In genomic region chr9:131700765-131701433, GRCh38 we compare ENCODE assay signal across 19 cellular contexts. TPM values are rescaled to one million over a fixed set of nuclear protein-coding genes. Genes with fewer than 3 reads are reported as not detected.
DNase-seq lines count a peak whose midpoint lies in the region; ATAC-seq lines count a peak whose summit lies in the region.
"Had no signal": no experiment of that assay in that cellular context is flagged by ENCODE, and none has a peak within 500 bp of the region (broad histone marks: within the 10 kb centered on the region; RNA-seq: fewer than 3 reads in every experiment).

No MANE protein-coding gene starts in this region.

- no peak for DNase-seq in CD4-positive, alpha-beta memory T cell
- DNase-seq in KBM-7 = peak; percentile 40
- DNase-seq in central memory CD8-positive, alpha-beta T cell (ENCODE audit: low spot score in 2 of 2) = no peak
- no peak for DNase-seq in trophoblast cell
- DNase-seq in activated naive CD4-positive, alpha-beta T cell treated with anti-CD3 and anti-CD28 coated beads, Interleukin-2, amount 10 ng/mL, durations not matched to agents 7 days and 5 days = no peak
- no peak for DNase-seq in activated CD8-positive, alpha-beta memory T cell treated with anti-CD3 and anti-CD28 coated beads, Interleukin-2, amount 10 ng/mL, durations not matched to agents 7 days and 5 days
- DNase-seq: activated CD4-positive, alpha-beta T cell treated with anti-CD3 and anti-CD28 coated beads for 4 hours; activated CD8-positive, alpha-beta memory T cell treated with anti-CD3 and anti-CD28 coated beads, Interleukin-2, amount 50 U/mL, for 48 hours; activated naive CD8-positive, alpha-beta T cell treated with anti-CD3 and anti-CD28 coated beads, Interleukin-2, amount 10 ng/mL, durations not matched to agents 7 days and 5 days; C1 segment of cervical spinal cord; KG1; midbrain; NCI-H1105 treated with DMSO at 0.1 percent for 48 hours; occipital lobe; RPMI8226; stimulated activated CD4-positive, alpha-beta T cell treated with anti-CD3 and anti-CD28 coated beads, Interleukin-2, amount 100 ng/mL, for 48 hours had no signal

- no peak for ATAC-seq in central memory CD8-positive, alpha-beta T cell (replicated peaks; ENCODE audit: extremely low read depth, poor library complexity, severe bottlenecking)
- ATAC-seq in activated CD8-positive, alpha-beta memory T cell treated with anti-CD3 and anti-CD28 coated beads, Interleukin-2, amount 10 ng/mL, durations not matched to agents 7 days and 5 days = no peak
- no peak for ATAC-seq in GM21529 (IDR thresholded peaks at IDR 0.05; ENCODE audit: unreplicated experiment)
- ATAC-seq: esophagus mucosa had no signal

- H3K4me1 ChIP-seq in CD4-positive, alpha-beta memory T cell (ENCODE audit: insufficient read depth, low read length) = peaks cover 90% of the 10 kb centered on the region
- H3K4me1 ChIP-seq in trophoblast cell (ENCODE audit: control insufficient read depth in 1 of 2, insufficient read depth in 2 of 2, low read length in 2 of 2) = peaks cover 8 to 17% of the 10 kb centered on the region in 2 experiments

- no peaks in the 10 kb centered on the region for H3K36me3 ChIP-seq in CD4-positive, alpha-beta memory T cell (ENCODE audit: insufficient read depth, low read length)
- no peaks in the 10 kb centered on the region for H3K36me3 ChIP-seq in trophoblast cell (ENCODE audit: control insufficient read depth in 1 of 2, insufficient read depth in 2 of 2, low read length in 2 of 2)
- H3K36me3 ChIP-seq: thoracic aorta had no signal

- H3K4me2 ChIP-seq in trophoblast cell (ENCODE audit: low read length) = no peak overlapping the region

- no peak overlapping the region for H3K18ac ChIP-seq in trophoblast cell (ENCODE audit: low read length)

- no peak overlapping the region for H3K4me3 ChIP-seq in CD4-positive, alpha-beta memory T cell (ENCODE audit: low read length in 2 of 2)
- no peak overlapping the region for H3K4me3 ChIP-seq in trophoblast cell (ENCODE audit: low read depth, low read length)
- H3K4me3 ChIP-seq: thoracic aorta had no signal

- no peak overlapping the region for H3K23ac ChIP-seq in trophoblast cell (ENCODE audit: low read length)

- H2BK12ac ChIP-seq in trophoblast cell (ENCODE audit: low read length) = no peak overlapping the region

- in situ Hi-C loops in KBM-7 (cut with MboI; ENCODE audit: low pct_unique_long_range_greater_than_20kb, low sequenced_read_pairs) = no loop called here

- no peak overlapping the region for H2AK5ac ChIP-seq in trophoblast cell (ENCODE audit: low read length)

- no peak overlapping the region for H4K12ac ChIP-seq in trophoblast cell (ENCODE audit: low read depth, low read length)

- POLR2A ChIA-PET in CD4-positive, alpha-beta memory T cell (lab: Charles Lee; ENCODE audit: partially characterized antibody) = interaction anchor here (1.7 to 1.8 kb wide), 2 partner anchors 24 to 26 kb away, joined by 4 to 5 read pairs; no protein-coding TSS in a partner anchor

- no peak overlapping the region for H3K27ac ChIP-seq in CD4-positive, alpha-beta memory T cell (ENCODE audit: low read depth, low read length)
- no peak overlapping the region for H3K27ac ChIP-seq in trophoblast cell (ENCODE audit: low read depth, low read length)
- H3K27ac ChIP-seq: thoracic aorta had no signal

- intact Hi-C loops in CD4-positive, alpha-beta memory T cell (cut with micrococcal nuclease) = no loop called here

- H3K9me3 Mint-ChIP-seq in CD4-positive, alpha-beta memory T cell = peaks cover 0 to 2% (median 0%) of the 10 kb centered on the region in 8 donors
- no peaks in the 10 kb centered on the region for H3K9me3 Mint-ChIP-seq in central memory CD8-positive, alpha-beta T cell
- H3K9me3 Mint-ChIP-seq in activated naive CD4-positive, alpha-beta T cell treated with anti-CD3 and anti-CD28 coated beads, Interleukin-2, amount 10 ng/mL, durations not matched to agents 7 days and 5 days = no peaks in the 10 kb centered on the region
- no peaks in the 10 kb centered on the region for H3K9me3 Mint-ChIP-seq in activated CD8-positive, alpha-beta memory T cell treated with anti-CD3 and anti-CD28 coated beads, Interleukin-2, amount 10 ng/mL, durations not matched to agents 7 days and 5 days (ENCODE audit: low read depth)
- H3K9me3 Mint-ChIP-seq: activated naive CD8-positive, alpha-beta T cell treated with anti-CD3 and anti-CD28 coated beads, Interleukin-2, amount 10 ng/mL, durations not matched to agents 7 days and 5 days had no signal

- WGBS in trophoblast cell (ENCODE audit: extremely low coverage, insufficient coverage, insufficient read length) = no CpG with 5 or more reads among the region's 11 CpGs

- H3K4me1 Mint-ChIP-seq in CD4-positive, alpha-beta memory T cell = peaks cover 72 to 99% (median 88%) of the 10 kb centered on the region in 4 donors
- H3K4me1 Mint-ChIP-seq in central memory CD8-positive, alpha-beta T cell = peaks cover 84% of the 10 kb centered on the region
- peaks cover 34% of the 10 kb centered on the region for H3K4me1 Mint-ChIP-seq in activated naive CD4-positive, alpha-beta T cell treated with anti-CD3 and anti-CD28 coated beads, Interleukin-2, amount 10 ng/mL, durations not matched to agents 7 days and 5 days
- H3K4me1 Mint-ChIP-seq in activated CD8-positive, alpha-beta memory T cell treated with anti-CD3 and anti-CD28 coated beads, Interleukin-2, amount 10 ng/mL, durations not matched to agents 7 days and 5 days = peaks cover 61% of the 10 kb centered on the region

- no peak overlapping the region for H2AFZ ChIP-seq in trophoblast cell (ENCODE audit: insufficient read depth, low read length, poor library complexity)

- CTCF ChIA-PET in CD4-positive, alpha-beta memory T cell (lab: Charles Lee; ENCODE audit: partially characterized antibody) = no interaction called here
- CTCF ChIA-PET in activated naive CD4-positive, alpha-beta T cell treated with anti-CD3 and anti-CD28 coated beads, Interleukin-2, amount 10 ng/mL, durations not matched to agents 7 days and 5 days (lab: Charles Lee) = no interaction called here
- CTCF ChIA-PET in activated CD8-positive, alpha-beta memory T cell treated with anti-CD3 and anti-CD28 coated beads, Interleukin-2, amount 10 ng/mL, durations not matched to agents 7 days and 5 days (lab: Charles Lee) = interaction anchor here (1.3 kb wide), 1 partner anchor 9 kb away, joined by 4 read pairs; no protein-coding TSS in a partner anchor

- peaks cover 0 to 6% of the 10 kb centered on the region in 2 donors for H3K36me3 Mint-ChIP-seq in CD4-positive, alpha-beta memory T cell
- peaks cover 21% of the 10 kb centered on the region for H3K36me3 Mint-ChIP-seq in central memory CD8-positive, alpha-beta T cell (ENCODE audit: insufficient read depth)
- peaks cover 11% of the 10 kb centered on the region for H3K36me3 Mint-ChIP-seq in activated naive CD4-positive, alpha-beta T cell treated with anti-CD3 and anti-CD28 coated beads, Interleukin-2, amount 10 ng/mL, durations not matched to agents 7 days and 5 days
- H3K36me3 Mint-ChIP-seq in activated CD8-positive, alpha-beta memory T cell treated with anti-CD3 and anti-CD28 coated beads, Interleukin-2, amount 10 ng/mL, durations not matched to agents 7 days and 5 days = peaks cover 3% of the 10 kb centered on the region

- H3K27me3 ChIP-seq in CD4-positive, alpha-beta memory T cell (ENCODE audit: insufficient read depth, low read length) = no peaks in the 10 kb centered on the region
- no peaks in the 10 kb centered on the region for H3K27me3 ChIP-seq in trophoblast cell (ENCODE audit: insufficient read depth, low read length)

- no peaks in the 10 kb centered on the region for H3K9me3 ChIP-seq in CD4-positive, alpha-beta memory T cell (ENCODE audit: control insufficient read depth in 1 of 2, low read length in 2 of 2)
- no peaks in the 10 kb centered on the region for H3K9me3 ChIP-seq in trophoblast cell (ENCODE audit: insufficient read depth, low read depth, low read length)
- H3K9me3 ChIP-seq: thoracic aorta had no signal

- no peak overlapping the region for H3K14ac ChIP-seq in trophoblast cell (ENCODE audit: low read length)

- no peak overlapping the region for H4K91ac ChIP-seq in trophoblast cell (ENCODE audit: low read depth, low read length)

- H3K9ac ChIP-seq in trophoblast cell (ENCODE audit: low read length) = no peak overlapping the region

- no peak overlapping the region for H4K8ac ChIP-seq in trophoblast cell (ENCODE audit: low read depth, low read length)

- H3K79me1 ChIP-seq in trophoblast cell (ENCODE audit: low read length) = peaks cover 5% of the 10 kb centered on the region

- peak overlapping the region in 5 of 7 donors; percentile 3 to 79 (median 31) for H3K27ac Mint-ChIP-seq in CD4-positive, alpha-beta memory T cell
- H3K27ac Mint-ChIP-seq in central memory CD8-positive, alpha-beta T cell (ENCODE audit: low read depth) = peak overlapping the region; percentile 87
- no peak overlapping the region for H3K27ac Mint-ChIP-seq in activated naive CD4-positive, alpha-beta T cell treated with anti-CD3 and anti-CD28 coated beads, Interleukin-2, amount 10 ng/mL, durations not matched to agents 7 days and 5 days
- no peak overlapping the region for H3K27ac Mint-ChIP-seq in activated CD8-positive, alpha-beta memory T cell treated with anti-CD3 and anti-CD28 coated beads, Interleukin-2, amount 10 ng/mL, durations not matched to agents 7 days and 5 days
- H3K27ac Mint-ChIP-seq: activated naive CD8-positive, alpha-beta T cell treated with anti-CD3 and anti-CD28 coated beads, Interleukin-2, amount 10 ng/mL, durations not matched to agents 7 days and 5 days had no signal

- H3K4ac ChIP-seq in trophoblast cell (ENCODE audit: low read depth, low read length) = peak overlapping the region; percentile 55

- H2BK5ac ChIP-seq in trophoblast cell (ENCODE audit: low read depth, low read length, poor library complexity) = no peak overlapping the region

- no peak overlapping the region for H2BK120ac ChIP-seq in trophoblast cell (ENCODE audit: insufficient read depth, low read length, poor library complexity)

- peak overlapping the region in 1 of 8 donors; percentile 4 for H3K4me3 Mint-ChIP-seq in CD4-positive, alpha-beta memory T cell
- H3K4me3 Mint-ChIP-seq in central memory CD8-positive, alpha-beta T cell = no peak overlapping the region
- H3K4me3 Mint-ChIP-seq in activated naive CD4-positive, alpha-beta T cell treated with anti-CD3 and anti-CD28 coated beads, Interleukin-2, amount 10 ng/mL, durations not matched to agents 7 days and 5 days = no peak overlapping the region
- no peak overlapping the region for H3K4me3 Mint-ChIP-seq in activated CD8-positive, alpha-beta memory T cell treated with anti-CD3 and anti-CD28 coated beads, Interleukin-2, amount 10 ng/mL, durations not matched to agents 7 days and 5 days
- H3K4me3 Mint-ChIP-seq: activated naive CD8-positive, alpha-beta T cell treated with anti-CD3 and anti-CD28 coated beads, Interleukin-2, amount 10 ng/mL, durations not matched to agents 7 days and 5 days had no signal

- H3K27me3 Mint-ChIP-seq in CD4-positive, alpha-beta memory T cell = no peaks in the 10 kb centered on the region
- H3K27me3 Mint-ChIP-seq in central memory CD8-positive, alpha-beta T cell = no peaks in the 10 kb centered on the region
- no peaks in the 10 kb centered on the region for H3K27me3 Mint-ChIP-seq in activated naive CD4-positive, alpha-beta T cell treated with anti-CD3 and anti-CD28 coated beads, Interleukin-2, amount 10 ng/mL, durations not matched to agents 7 days and 5 days
- H3K27me3 Mint-ChIP-seq in activated CD8-positive, alpha-beta memory T cell treated with anti-CD3 and anti-CD28 coated beads, Interleukin-2, amount 10 ng/mL, durations not matched to agents 7 days and 5 days = no peaks in the 10 kb centered on the region
- H3K27me3 Mint-ChIP-seq: activated naive CD8-positive, alpha-beta T cell treated with anti-CD3 and anti-CD28 coated beads, Interleukin-2, amount 10 ng/mL, durations not matched to agents 7 days and 5 days had no signal

- H3K79me2 ChIP-seq in trophoblast cell (ENCODE audit: control insufficient read depth, insufficient read depth, low read length, poor library complexity) = peaks cover 7% of the 10 kb centered on the region

RNA-seq across cellular contexts. Expression of gene RAPGEF1, which starts 39.0 kb away (rescaled TPM):
- 100 to 1,000 TPM; 129 to 149 TPM for total RNA-seq in CD4-positive, alpha-beta memory T cell
- polyA plus RNA-seq in CD4-positive, alpha-beta memory T cell = 10 to 100 TPM in 1 of 2 donors, 1 to 10 TPM in 1; 1.5 to 23.0 TPM
- polyA plus RNA-seq in trophoblast cell (2013) = 77.7 and 79.5 TPM in 2 replicates
- total RNA-seq in activated CD8-positive, alpha-beta memory T cell treated with anti-CD3 and anti-CD28 coated beads, Interleukin-2, amount 10 ng/mL, durations not matched to agents 7 days and 5 days = 100 to 1,000 TPM; 187 to 215 TPM

Comparison
In these comparisons a context has a peak if more than half of its experiments do, and no peak if none do; other contexts are left out.
1. H3K27ac Mint-ChIP-seq: peak in CD4-positive, alpha-beta memory T cell (5 of 7) and central memory CD8-positive, alpha-beta T cell (single experiment); none in activated naive CD4-positive, alpha-beta T cell treated with anti-CD3 and anti-CD28 coated beads, Interleukin-2, amount 10 ng/mL, durations not matched to agents 7 days and 5 days (single experiment) and activated CD8-positive, alpha-beta memory T cell treated with anti-CD3 and anti-CD28 coated beads, Interleukin-2, amount 10 ng/mL, durations not matched to agents 7 days and 5 days (single experiment).